ENCODE assay signal across 8 cellular contexts in the genomic region with DNA sequence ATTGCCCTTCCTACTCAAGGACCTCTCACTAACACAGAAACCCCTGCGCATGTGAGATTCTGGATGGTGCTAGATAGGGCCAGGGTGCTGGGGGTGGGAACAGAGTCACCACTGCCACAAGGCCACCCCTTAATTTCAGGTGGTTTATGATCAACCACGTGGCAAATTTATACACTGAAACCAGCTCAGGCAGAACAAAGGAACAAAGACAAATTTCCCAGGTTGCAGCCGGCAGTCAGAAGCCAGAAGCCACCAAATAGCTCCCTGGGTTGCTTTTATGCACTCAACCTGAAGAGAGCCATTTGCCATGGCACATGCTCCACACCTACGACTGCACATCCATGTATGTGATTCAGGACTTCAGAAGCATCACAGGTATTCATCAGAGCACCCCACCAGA. TPM values are rescaled to one million over a fixed set of nuclear protein-coding genes. Genes with fewer than 3 reads are reported as not detected.
A peak's percentile ranks its signal among the peaks of the same experiment; 100 is the strongest.
DNase-seq lines count a peak whose midpoint lies in the region; ATAC-seq and TF ChIP-seq lines count a peak whose summit lies in the region.
"Had no signal": no experiment of that assay in that cellular context is flagged by ENCODE, and none has a peak within 500 bp of the region (broad histone marks: within the 10 kb centered on the region; RNA-seq: fewer than 3 reads in every experiment).

No MANE protein-coding gene starts in this region.

- H3K27ac ChIP-seq in mesendoderm (ENCODE audit: low read depth, low read length) (no peak overlapping the region), testis (no peak overlapping the region)
- H3K27ac ChIP-seq: neutrophil had no signal

- ATAC-seq in GM19023 (IDR thresholded peaks at IDR 0.05; ENCODE audit: unreplicated experiment), result peak; percentile 21
- ATAC-seq in HG02938 (IDR thresholded peaks at IDR 0.05; ENCODE audit: unreplicated experiment), result peak; percentile 7

- H2AK5ac ChIP-seq in mesendoderm (ENCODE audit: low read length), result no peak overlapping the region

- H3K18ac ChIP-seq in mesendoderm (ENCODE audit: low read length), result no peak overlapping the region

- H4K5ac ChIP-seq in mesendoderm (ENCODE audit: low read length), result no peak overlapping the region

- no peak for TF ChIP-seq POLR2A in testis (IDR thresholded peaks at IDR 0.05)

- intact Hi-C loops in testis (cut with DNase I; ENCODE audit: low total_unique reads), result no loop called here

- H3K79me1 ChIP-seq in mesendoderm (ENCODE audit: low read length), result peaks cover 12% of the 10 kb centered on the region

- DNase-seq in T-helper 2 cell, result peak in 3 of 5 experiments; percentile 40 to 81 (median 51)
- DNase-seq in mesendoderm, result peak; percentile 48
- DNase-seq in foreskin fibroblast, result no peak
- no peak for DNase-seq in NCI-H524 treated with DMSO at 0.1 percent for 48 hours (lab: John Stamatoyannopoulos, UW)
- no peak for DNase-seq in testis

- no peaks in the 10 kb centered on the region for H3K27me3 ChIP-seq in mesendoderm (ENCODE audit: insufficient read depth, low read length, poor library complexity)
- H3K27me3 ChIP-seq in testis, result no peaks in the 10 kb centered on the region

- no peak overlapping the region for H3K23ac ChIP-seq in mesendoderm (ENCODE audit: low read length)

- no peak overlapping the region for H4K8ac ChIP-seq in mesendoderm (ENCODE audit: low read depth, low read length)

- no peak overlapping the region for H3K56ac ChIP-seq in mesendoderm (ENCODE audit: low read length)

- TF ChIP-seq CTCF in foreskin fibroblast (IDR thresholded peaks at IDR 0.05; ENCODE audit: low read depth, low read length) (no peak), testis (IDR thresholded peaks at IDR 0.05) (no peak)

- no peak overlapping the region for H2BK5ac ChIP-seq in mesendoderm (ENCODE audit: low read length)

- no peaks in the 10 kb centered on the region for H3K9me3 ChIP-seq in testis
- H3K9me3 ChIP-seq: neutrophil had no signal

- WGBS in mesendoderm (ENCODE audit: extremely low coverage, insufficient coverage, low lambda C conversion rate), result no CpG with 5 or more reads among the region's 4 CpGs
- 64 to 77% methylated on average over 4 of the region's 4 CpGs for whole genome bisulfite sequencing in testis, 2 donors

- H3K36me3 ChIP-seq in mesendoderm (ENCODE audit: control insufficient read depth, insufficient read depth, low read length), result no peaks in the 10 kb centered on the region
- H3K36me3 ChIP-seq in testis (ENCODE audit: low read depth, missing control alignments), result no peaks in the 10 kb centered on the region
- H3K36me3 ChIP-seq: neutrophil had no signal

- H3K4me1 ChIP-seq in mesendoderm (ENCODE audit: control insufficient read depth, low read depth, low read length) (peaks cover 14% of the 10 kb centered on the region), testis (peaks cover 27% of the 10 kb centered on the region)

- H2BK15ac ChIP-seq in mesendoderm (replicated peaks; ENCODE audit: low read depth), result no peak overlapping the region

- no peak overlapping the region for H3K4ac ChIP-seq in mesendoderm (ENCODE audit: low read depth, low read length)

- H3K4me2 ChIP-seq in mesendoderm (ENCODE audit: low read length), result no peak overlapping the region

- H2BK120ac ChIP-seq in mesendoderm (ENCODE audit: low read depth, low read length), result no peak overlapping the region

- peaks cover 44% of the 10 kb centered on the region for H3K79me2 ChIP-seq in mesendoderm (ENCODE audit: control insufficient read depth, insufficient read depth, low read length)

- H3K9ac ChIP-seq in mesendoderm (ENCODE audit: low read length), result no peak overlapping the region

- H3K4me3 ChIP-seq in mesendoderm (ENCODE audit: low read length) (no peak overlapping the region), foreskin fibroblast (ENCODE audit: low read depth in 1 of 2, low read length in 2 of 2) (no peak overlapping the region), testis (no peak overlapping the region)

RNA-seq across cellular contexts. Expression of gene VOPP1, which starts 2.5 kb away (rescaled TPM):
- polyA plus RNA-seq in mesendoderm (2013, experiment 1 of 2), result 36.4 TPM
- polyA plus RNA-seq in mesendoderm (2013, experiment 2 of 2), result 36.7 TPM
- total RNA-seq in testis, result 10 to 100 TPM; 25.0 to 26.6 TPM
- polyA plus RNA-seq in testis (ENCODE audit: insufficient read depth, low read depth, low replicate concordance), result 29.3 TPM

Comparison
In these comparisons a context has a peak if more than half of its experiments do, and no peak if none do; other contexts are left out.
1. DNase-seq: peak in T-helper 2 cell (3 of 5) and mesendoderm (single experiment); none in foreskin fibroblast (0 of 2), NCI-H524 treated with DMSO at 0.1 percent for 48 hours (single experiment) and testis (single experiment).